8 cellular contexts compared by ENCODE assay signal in the genomic region with DNA sequence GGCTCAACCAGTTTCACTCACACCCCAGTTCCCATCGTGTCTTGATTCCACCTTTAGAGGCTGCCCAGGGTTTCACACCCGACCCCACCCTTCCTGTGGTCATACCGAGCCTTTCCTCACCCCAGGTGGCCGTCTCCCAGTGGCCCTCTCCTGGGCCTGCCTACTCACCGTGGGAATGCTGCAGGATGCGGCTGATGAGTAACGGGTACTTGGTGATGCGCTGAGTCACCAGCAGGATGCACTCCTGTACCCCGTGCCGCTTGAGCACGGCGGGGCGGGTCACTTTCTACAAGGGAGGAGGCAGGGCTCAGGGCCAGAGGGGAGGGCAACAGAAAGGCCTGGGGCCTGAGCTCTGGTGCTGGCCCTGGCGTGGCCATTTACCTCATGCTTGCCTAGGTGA. TPM values are rescaled to one million over a fixed set of nuclear protein-coding genes. Genes with fewer than 3 reads are reported as not detected.
DNase-seq lines count a peak whose midpoint lies in the region; ATAC-seq and TF ChIP-seq lines count a peak whose summit lies in the region.

No MANE protein-coding gene starts in this region.

- no peak overlapping the region for H2BK5ac ChIP-seq in neuronal stem cell (ENCODE audit: low read length)

- no peaks in the 10 kb centered on the region for H3K9me3 Mint-ChIP-seq in effector memory CD8-positive, alpha-beta T cell
- no peaks in the 10 kb centered on the region for H3K9me3 Mint-ChIP-seq in natural killer cell treated with Interleukin-12 subunit alpha and Interleukin-12 subunit beta and Interleukin-15 and Interleukin-18, amount 100 ng/mL, for 72 hours

- no CpG with 5 or more reads among the region's 14 CpGs for WGBS in neuronal stem cell (ENCODE audit: extremely low coverage in 2 of 2, insufficient read length in 2 of 2, insufficient replicate concordance in 1 of 2), 2 donors

- H3K4me1 ChIP-seq in Peyer's patch (peaks cover 0 to 13% (median 6%) of the 10 kb centered on the region in 4 donors), neuronal stem cell (ENCODE audit: control insufficient read depth in 2 of 2, insufficient read depth in 1 of 2, low read depth in 1 of 2, low read length in 2 of 2) (no peaks in the 10 kb centered on the region)

- no peak overlapping the region for H2BK120ac ChIP-seq in neuronal stem cell (ENCODE audit: low read depth, low read length)

- H3K9ac ChIP-seq in neuronal stem cell (ENCODE audit: low read depth, low read length, poor library complexity) = no peak overlapping the region

- H3K27me3 ChIP-seq in GM06990 (replicated peaks; ENCODE audit: control insufficient read depth, insufficient read depth, low read length) (no peaks in the 10 kb centered on the region), Peyer's patch (no peaks in the 10 kb centered on the region), neuronal stem cell (ENCODE audit: control insufficient read depth in 3 of 3, insufficient read depth in 3 of 3, low read depth in 1 of 3, low read length in 3 of 3) (no peaks in the 10 kb centered on the region)

- H3K27me3 Mint-ChIP-seq in effector memory CD8-positive, alpha-beta T cell = no peaks in the 10 kb centered on the region
- no peaks in the 10 kb centered on the region for H3K27me3 Mint-ChIP-seq in natural killer cell treated with Interleukin-12 subunit alpha and Interleukin-12 subunit beta and Interleukin-15 and Interleukin-18, amount 100 ng/mL, for 72 hours

- peaks cover 97% of the 10 kb centered on the region for H3K36me3 Mint-ChIP-seq in effector memory CD8-positive, alpha-beta T cell (ENCODE audit: insufficient read depth)
- peaks cover 6% of the 10 kb centered on the region for H3K36me3 Mint-ChIP-seq in natural killer cell treated with Interleukin-12 subunit alpha and Interleukin-12 subunit beta and Interleukin-15 and Interleukin-18, amount 100 ng/mL, for 72 hours

- no peak overlapping the region for H2BK15ac ChIP-seq in neuronal stem cell (ENCODE audit: low read length)

- H3K4me3 ChIP-seq in GM06990 (replicated peaks; ENCODE audit: low read depth, low read length) (no peak overlapping the region), Peyer's patch (no peak overlapping the region), neuronal stem cell (ENCODE audit: low read length in 2 of 2) (no peak overlapping the region)

- H3K4me3 Mint-ChIP-seq in effector memory CD8-positive, alpha-beta T cell = no peak overlapping the region
- no peak overlapping the region for H3K4me3 Mint-ChIP-seq in natural killer cell treated with Interleukin-12 subunit alpha and Interleukin-12 subunit beta and Interleukin-15 and Interleukin-18, amount 100 ng/mL, for 72 hours

- H2AFZ ChIP-seq in neuronal stem cell (ENCODE audit: low read length) = no peak overlapping the region

- no peak overlapping the region for H3K23ac ChIP-seq in neuronal stem cell (ENCODE audit: low read depth, low read length, poor library complexity)

- no peak overlapping the region for H3K14ac ChIP-seq in neuronal stem cell (ENCODE audit: low read length)

- H3K36me3 ChIP-seq in GM06990 (ENCODE audit: control insufficient read depth, insufficient read depth, low read length) (peaks cover 51% of the 10 kb centered on the region), Peyer's patch (peaks cover 0 to 100% (median 2%) of the 10 kb centered on the region in 3 donors), neuronal stem cell (replicated peaks in 1 of 2; ENCODE audit: control insufficient read depth in 2 of 2, insufficient read depth in 2 of 2, low read length in 2 of 2) (peaks cover 67 to 96% of the 10 kb centered on the region in 2 donors)

- H4K91ac ChIP-seq in neuronal stem cell (ENCODE audit: low read depth, low read length, poor library complexity) = no peak overlapping the region

- no peak overlapping the region for H3K4me2 ChIP-seq in neuronal stem cell (ENCODE audit: insufficient read depth, low read length, poor library complexity, severe bottlenecking)

- peaks cover 12% of the 10 kb centered on the region for H3K79me1 ChIP-seq in neuronal stem cell (ENCODE audit: low read depth, low read length)

- H3K9me3 ChIP-seq in Peyer's patch (no peaks in the 10 kb centered on the region), neuronal stem cell (replicated peaks in 1 of 2; ENCODE audit: control insufficient read depth in 2 of 2, insufficient read depth in 1 of 2, low read depth in 1 of 2, low read length in 2 of 2) (no peaks in the 10 kb centered on the region)

- peak; percentile 71 for ATAC-seq in effector memory CD8-positive, alpha-beta T cell (replicated peaks)
- peak; percentile 79 to 86 for ATAC-seq in natural killer cell treated with Interleukin-12 subunit alpha and Interleukin-12 subunit beta and Interleukin-15 and Interleukin-18, amount 100 ng/mL, for 72 hours
- ATAC-seq in HG03378 (IDR thresholded peaks at IDR 0.05; ENCODE audit: unreplicated experiment) = no peak

- no peak overlapping the region for H4K8ac ChIP-seq in neuronal stem cell (ENCODE audit: low read depth, low read length)

- H3K27ac Mint-ChIP-seq in effector memory CD8-positive, alpha-beta T cell = peak overlapping the region; percentile 78 to 86
- peak overlapping the region; percentile 79 to 91 for H3K27ac Mint-ChIP-seq in natural killer cell treated with Interleukin-12 subunit alpha and Interleukin-12 subunit beta and Interleukin-15 and Interleukin-18, amount 100 ng/mL, for 72 hours

- peaks cover 22 to 24% of the 10 kb centered on the region in 2 donors for H3K4me1 Mint-ChIP-seq in effector memory CD8-positive, alpha-beta T cell (ENCODE audit: low read depth in 2 of 2)
- H3K4me1 Mint-ChIP-seq in natural killer cell treated with Interleukin-12 subunit alpha and Interleukin-12 subunit beta and Interleukin-15 and Interleukin-18, amount 100 ng/mL, for 72 hours (ENCODE audit: low read depth in 2 of 2) = peaks cover 12 to 25% of the 10 kb centered on the region in 2 donors

- no peak for DNase-seq in GM06990 (ENCODE audit: extremely low read depth, insufficient read length)
- peak in 1 of 3 donors; percentile 39 for DNase-seq in Peyer's patch
- peak in 1 of 3 experiments; percentile 18 for DNase-seq in effector memory CD8-positive, alpha-beta T cell
- DNase-seq in natural killer cell treated with Interleukin-12 subunit alpha and Interleukin-12 subunit beta and Interleukin-15 and Interleukin-18, amount 100 ng/mL, for 72 hours (ENCODE audit: low spot score) = no peak
- no peak for DNase-seq in GF-D8 (lab: John Stamatoyannopoulos, UW)
- DNase-seq in NCI-H2081 treated with DMSO at 0.1 percent for 48 hours (lab: John Stamatoyannopoulos, UW) = no peak
- DNase-seq in neuronal stem cell (ENCODE audit: low spot score) = no peak

- TF ChIP-seq CTCF in GM06990 (IDR thresholded peaks at IDR 0.05; ENCODE audit: insufficient read depth, low read length, poor library complexity, severe bottlenecking) (peak; percentile 56), Peyer's patch (IDR thresholded peaks at IDR 0.05) (no peak)

- H2BK12ac ChIP-seq in neuronal stem cell (ENCODE audit: low read length) = no peak overlapping the region

- H2AK5ac ChIP-seq in neuronal stem cell (ENCODE audit: low read depth, low read length) = no peak overlapping the region

- H3K27ac ChIP-seq in Peyer's patch (peak overlapping the region in 3 of 4 donors; percentile 51 to 61 (median 58)), neuronal stem cell (replicated peaks; ENCODE audit: low read length) (no peak overlapping the region)

- no peak overlapping the region for H3K18ac ChIP-seq in neuronal stem cell (ENCODE audit: low read length)

- no peak for TF ChIP-seq POLR2A in Peyer's patch (IDR thresholded peaks at IDR 0.05)

- H3K4ac ChIP-seq in neuronal stem cell (ENCODE audit: low read length) = no peak overlapping the region

RNA-seq across cellular contexts. Expression of a gene that starts 16.4 kb away (rescaled TPM):
- total RNA-seq in Peyer's patch = 100 to 1,000 TPM; 101 to 239 (median 149) TPM
- total RNA-seq in natural killer cell treated with Interleukin-12 subunit alpha and Interleukin-12 subunit beta and Interleukin-15 and Interleukin-18, amount 100 ng/mL, for 72 hours = 100 to 1,000 TPM; 205 to 234 TPM
- 55.4 TPM for polyA plus RNA-seq in neuronal stem cell (2013, experiment 1 of 2)
- polyA plus RNA-seq in neuronal stem cell (2013, experiment 2 of 2) = 57.0 TPM

RNA-seq across cellular contexts. Expression of a gene that starts 20.5 kb away (rescaled TPM):
- 1 to 10 TPM in 1 of 4 donors, not detected in 3; 2.3 TPM for total RNA-seq in Peyer's patch
- total RNA-seq in natural killer cell treated with Interleukin-12 subunit alpha and Interleukin-12 subunit beta and Interleukin-15 and Interleukin-18, amount 100 ng/mL, for 72 hours = not detected
- polyA plus RNA-seq in neuronal stem cell (2013, experiment 1 of 2) = not detected
- polyA plus RNA-seq in neuronal stem cell (2013, experiment 2 of 2) = not detected

RNA-seq across cellular contexts. Expression of a gene that starts 27.7 kb away (rescaled TPM):
- total RNA-seq in Peyer's patch = 100 to 1,000 TPM in 2 of 4 donors, 10 to 100 TPM in 2; 71.5 to 146 (median 96.4) TPM
- total RNA-seq in natural killer cell treated with Interleukin-12 subunit alpha and Interleukin-12 subunit beta and Interleukin-15 and Interleukin-18, amount 100 ng/mL, for 72 hours = 10 to 100 TPM; 47.6 to 96.0 TPM
- 41.1 TPM for polyA plus RNA-seq in neuronal stem cell (2013, experiment 1 of 2)
- 42.2 TPM for polyA plus RNA-seq in neuronal stem cell (2013, experiment 2 of 2)

RNA-seq across cellular contexts. Expression of a gene that starts 50.8 kb away (rescaled TPM):
- total RNA-seq in Peyer's patch = 10 to 100 TPM; 13.6 to 31.1 (median 17.4) TPM
- 10 to 100 TPM; 29.4 to 40.2 TPM for total RNA-seq in natural killer cell treated with Interleukin-12 subunit alpha and Interleukin-12 subunit beta and Interleukin-15 and Interleukin-18, amount 100 ng/mL, for 72 hours
- 22.1 TPM for polyA plus RNA-seq in neuronal stem cell (2013, experiment 1 of 2)
- polyA plus RNA-seq in neuronal stem cell (2013, experiment 2 of 2) = 22.2 TPM

RNA-seq across cellular contexts. Expression of a gene that starts 58.8 kb away (rescaled TPM):
- 100 to 1,000 TPM; 133 to 269 (median 202) TPM for total RNA-seq in Peyer's patch
- 100 to 1,000 TPM; 240 to 299 TPM for total RNA-seq in natural killer cell treated with Interleukin-12 subunit alpha and Interleukin-12 subunit beta and Interleukin-15 and Interleukin-18, amount 100 ng/mL, for 72 hours
- polyA plus RNA-seq in neuronal stem cell (2013, experiment 1 of 2) = 352 TPM
- polyA plus RNA-seq in neuronal stem cell (2013, experiment 2 of 2) = 349 TPM
